Comparison of ENCODE assay signal across 1 cellular context in genomic region chr18:28079883-28080282, GRCh38.
TF ChIP-seq lines count a peak whose summit lies in the region.

No MANE protein-coding gene starts in this region.

TF ChIP-seq in A549, 52 proteins besides CTCF, POLR2A, EP300 and RAD21 (continued from another document):
- TF ChIP-seq CHD2 (IDR thresholded peaks at IDR 0.05; ENCODE audit: low read length, partially characterized antibody) (no peak), JUN (IDR thresholded peaks at IDR 0.05) (no peak)
